ENCODE assay signal across 19 cellular contexts in genomic region chr18:56538756-56539155, GRCh38.
"Had no signal": no experiment of that assay in that cellular context is flagged by ENCODE, and none has a peak within 500 bp of the region (broad histone marks: within the 10 kb centered on the region; RNA-seq: fewer than 3 reads in every experiment).

No MANE protein-coding gene starts in this region.

- H3K4me1 ChIP-seq: ascending aorta, gastroesophageal sphincter, left ventricle myocardium inferior, right atrium auricular region, transverse colon, vagina had no signal

- FAIRE-seq: keratinocyte had no signal

- H3K27me3 ChIP-seq: ascending aorta, gastroesophageal sphincter, right atrium auricular region, transverse colon, vagina had no signal

- H3K36me3 ChIP-seq: ascending aorta, gastroesophageal sphincter, left ventricle myocardium inferior, right atrium auricular region, transverse colon, vagina had no signal

- H3K27ac ChIP-seq: ascending aorta, epithelial cell of prostate, gastroesophageal sphincter, left ventricle myocardium inferior, right atrium auricular region, skin epidermis, transverse colon, vagina had no signal

- DNase-seq: activated CD4-positive, alpha-beta T cell treated with anti-CD3 and anti-CD28 coated beads for 1 hour; activated CD4-positive, alpha-beta T cell treated with anti-CD3 and anti-CD28 coated beads, Interleukin-2, amount 50 U/mL, for 48 hours; activated naive CD4-positive, alpha-beta T cell treated with Interleukin-2 at 50 U/mL for 16 hours; left ventricle myocardium inferior; mesenchymal stem cell; nucleus accumbens; stimulated activated CD4-positive, alpha-beta T cell treated with anti-CD3 and anti-CD28 coated beads, Interleukin-4, amount 100 ng/mL, for 24 hours; stimulated activated naive CD4-positive, alpha-beta T cell treated with Interleukin-2 at 50 U/mL for 16 hours; substantia nigra; transverse colon had no signal

- H3K4me3 ChIP-seq: ascending aorta, gastroesophageal sphincter, left ventricle myocardium inferior, right atrium auricular region, skin epidermis, transverse colon, vagina had no signal

- ATAC-seq: activated T-helper 17 cell treated with anti-CD3 and anti-CD28 coated beads, Interleukin-2, amount 50 U/mL, for 72 hours; gastroesophageal sphincter; natural killer cell treated with Interleukin-12 subunit alpha and Interleukin-12 subunit beta and Interleukin-15 and Interleukin-18, amount 100 ng/mL, for 72 hours had no signal

- H3K9me3 ChIP-seq: ascending aorta, gastroesophageal sphincter, left ventricle myocardium inferior, right atrium auricular region, transverse colon, vagina had no signal
